In the genomic region with DNA sequence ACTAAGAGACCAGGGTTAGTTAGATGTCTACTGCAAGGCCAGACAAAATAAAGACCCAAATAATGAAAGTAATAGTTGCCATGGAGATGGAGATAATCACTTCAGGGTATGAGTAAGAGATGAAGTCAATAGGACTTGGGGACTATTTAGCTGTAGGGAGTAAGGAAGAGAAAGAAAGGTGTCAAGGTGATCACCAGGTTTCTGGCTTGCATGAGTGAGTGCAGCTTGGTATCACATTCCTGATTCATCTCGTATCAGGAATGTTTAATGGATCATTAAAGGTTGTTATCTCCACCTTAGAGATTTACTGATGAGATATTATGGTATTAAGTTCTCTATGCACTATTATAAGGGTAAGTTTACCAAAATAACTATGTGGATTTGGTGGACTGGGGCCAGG, we compare ENCODE assay signal across 21 cellular contexts.
"Had no signal": no experiment of that assay in that cellular context is flagged by ENCODE, and none has a peak within 500 bp of the region (broad histone marks: within the 10 kb centered on the region; RNA-seq: fewer than 3 reads in every experiment).

No MANE protein-coding gene starts in this region.

- H3K27ac ChIP-seq: cardiac muscle cell, left lung, sigmoid colon, stomach, suprapubic skin, transverse colon, VCaP had no signal

- DNase-seq: activated CD4-positive, alpha-beta memory T cell treated with anti-CD3 and anti-CD28 coated beads, Interleukin-2, amount 10 ng/mL, durations not matched to agents 7 days and 5 days; activated CD4-positive, alpha-beta T cell treated with anti-CD3 and anti-CD28 coated beads, Interleukin-2, amount 10 ng/mL, durations not matched to agents 24 days and 14 days; activated effector memory CD4-positive, alpha-beta T cell treated with Interleukin-2 at 50 U/mL for 16 hours; activated naive CD4-positive, alpha-beta T cell treated with anti-CD3 and anti-CD28 coated beads, Interleukin-2, amount 10 ng/mL, durations not matched to agents 7 days and 5 days; activated T-cell treated with anti-CD3 and anti-CD28 coated beads, Interleukin-2, amount 50 U/mL, for 72 hours; foreskin fibroblast; left lung; naive thymus-derived CD4-positive, alpha-beta T cell; occipital lobe; retina; sigmoid colon; stimulated activated CD4-positive, alpha-beta T cell treated with anti-CD3 and anti-CD28 coated beads, Interleukin-15, amount 100 ng/mL, for 24 hours; stomach; transverse colon had no signal

- H3K36me3 ChIP-seq: cardiac muscle cell, left lung, sigmoid colon, stomach, suprapubic skin, transverse colon had no signal

- ATAC-seq: activated CD4-positive, CD25-positive, alpha-beta regulatory T cell treated with anti-CD3 and anti-CD28 coated beads, Interleukin-2, amount 50 U/mL, for 24 hours; activated T-cell treated with anti-CD3 and anti-CD28 coated beads, Interleukin-2, amount 50 U/mL, for 72 hours; left lung; naive thymus-derived CD4-positive, alpha-beta T cell; stimulated activated memory B cell treated with anti-CD40 and anti-IgM and Interleukin-4, amounts not matched to agents 10 μg/mL and 1 μg/mL and 100 μg/mL, for 72 hours had no signal

- H3K4me3 ChIP-seq: cardiac muscle cell, left lung, lung, sigmoid colon, smooth muscle cell, stomach, suprapubic skin, transverse colon had no signal

- H3K9me3 ChIP-seq: left lung, sigmoid colon, stomach, suprapubic skin, transverse colon had no signal

- H3K4me1 ChIP-seq: left lung, sigmoid colon, stomach, suprapubic skin, transverse colon had no signal
